In the genomic region with DNA sequence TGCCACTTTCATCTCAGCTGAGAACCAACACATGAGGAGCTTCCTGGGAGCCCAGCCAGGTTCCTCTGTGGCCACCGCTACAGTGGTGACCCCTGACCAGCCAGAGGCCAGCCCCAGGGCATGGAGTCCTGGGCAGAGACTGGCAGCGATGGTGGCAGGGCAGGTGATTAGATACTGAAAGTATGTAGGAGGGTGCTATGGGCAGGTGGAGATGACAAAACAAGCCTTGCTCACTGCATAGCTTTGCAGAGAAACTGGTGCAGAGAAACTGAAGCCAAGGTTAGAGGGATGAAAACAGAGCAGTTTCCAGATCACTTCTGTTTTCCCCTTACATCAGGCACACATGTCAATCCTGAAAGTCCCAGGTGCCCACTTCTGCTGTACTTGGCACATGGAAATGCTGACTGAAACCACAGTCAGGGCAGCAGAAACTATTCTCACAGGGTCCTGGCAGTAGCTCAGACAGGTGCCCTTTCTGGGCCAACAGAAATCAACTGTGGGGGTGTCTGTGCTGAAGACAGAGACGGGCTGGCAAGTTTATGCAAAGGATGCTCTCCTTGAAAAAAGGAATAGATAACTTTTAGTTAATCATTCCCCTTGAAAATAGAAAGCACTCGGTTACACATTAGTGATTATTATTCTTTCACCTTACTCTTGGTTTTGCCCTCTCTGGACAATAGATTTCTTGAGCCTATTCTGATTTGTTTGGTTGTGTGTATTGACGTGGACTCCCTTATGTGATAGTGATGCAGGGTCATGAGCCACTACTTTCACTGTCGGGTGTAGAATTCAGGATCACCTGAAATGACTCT, we compare ENCODE assay signal across 7 cellular contexts.
DNase-seq lines count a peak whose midpoint lies in the region; ATAC-seq lines count a peak whose summit lies in the region.

No MANE protein-coding gene starts in this region.

- no peaks in the 10 kb centered on the region for H3K27me3 ChIP-seq in mucosa of rectum (ENCODE audit: control insufficient read depth in 2 of 2, insufficient read depth in 2 of 2, low read length in 2 of 2)

- peak; percentile 83 for ATAC-seq in GM18867 (IDR thresholded peaks at IDR 0.05; ENCODE audit: unreplicated experiment)
- peak; percentile 81 for ATAC-seq in GM21619 (IDR thresholded peaks at IDR 0.05; ENCODE audit: unreplicated experiment)
- peak; percentile 87 for ATAC-seq in HG03571 (IDR thresholded peaks at IDR 0.05; ENCODE audit: unreplicated experiment)
- ATAC-seq in left colon = no peak

- H3K27ac ChIP-seq in mucosa of rectum (ENCODE audit: low read depth in 2 of 2, low read length in 2 of 2) = peak overlapping the region; percentile 39 to 61

- no peaks in the 10 kb centered on the region for H3K9me3 ChIP-seq in mucosa of rectum (ENCODE audit: control insufficient read depth in 2 of 2, low read length in 2 of 2)

- H3K9ac ChIP-seq in mucosa of rectum (ENCODE audit: low read depth in 1 of 2, low read length in 2 of 2) = no peak overlapping the region

- no peak for DNase-seq in SW 1271 (lab: John Stamatoyannopoulos, UW)
- no peak for DNase-seq in mesenteric fat pad (ENCODE audit: low spot score)
- DNase-seq in left colon = no peak

- no peak overlapping the region for H3K4me3 ChIP-seq in mucosa of rectum (ENCODE audit: low read length in 2 of 2)

- peaks cover under 1% of the 10 kb centered on the region in 2 donors for H3K4me1 ChIP-seq in mucosa of rectum (ENCODE audit: control insufficient read depth in 2 of 2, insufficient read depth in 2 of 2, low read length in 2 of 2)

- intact Hi-C loops in left colon (cut with DNase I, micrococcal nuclease) = no loop called here

- no peaks in the 10 kb centered on the region for H3K36me3 ChIP-seq in mucosa of rectum (ENCODE audit: control insufficient read depth in 2 of 2, insufficient read depth in 2 of 2, low read length in 2 of 2)
